ENCODE assay signal across 13 cellular contexts in genomic region chr17:42985225-42985624, GRCh38. TPM values are rescaled to one million over a fixed set of nuclear protein-coding genes. Genes with fewer than 3 reads are reported as not detected.
DNase-seq lines count a peak whose midpoint lies in the region; ATAC-seq, FAIRE-seq and TF ChIP-seq lines count a peak whose summit lies in the region.
"Had no signal": no experiment of that assay in that cellular context is flagged by ENCODE, and none has a peak within 500 bp of the region (broad histone marks: within the 10 kb centered on the region; RNA-seq: fewer than 3 reads in every experiment).

No MANE protein-coding gene starts in this region.

- no peak for FAIRE-seq in small intestine (lab: Jason Lieb, UNC)

- H3K27me3 ChIP-seq in OCI-LY1 (ENCODE audit: insufficient read depth, low read length) (no peaks in the 10 kb centered on the region), small intestine (ENCODE audit: control insufficient read depth in 2 of 2, insufficient read depth in 2 of 2, low read length in 2 of 2) (no peaks in the 10 kb centered on the region)
- H3K27me3 ChIP-seq: hepatocyte had no signal

- no peaks in the 10 kb centered on the region for H3F3A ChIP-seq in OCI-LY1 (ENCODE audit: insufficient read depth, low read length)

- peaks cover 7% of the 10 kb centered on the region; the same call in 1 of the 2 replicates for H3K79me2 ChIP-seq in OCI-LY1 (ENCODE audit: insufficient read depth, low read length)

- H3K27ac ChIP-seq in OCI-LY1 (ENCODE audit: low read depth, low read length, poor library complexity, severe bottlenecking): peak overlapping the region; percentile 77
- no peak overlapping the region for H3K27ac ChIP-seq in small intestine (ENCODE audit: low read depth in 1 of 2, low read length in 1 of 2)
- H3K27ac ChIP-seq: hepatocyte had no signal

- ATAC-seq in GM21619 (IDR thresholded peaks at IDR 0.05; ENCODE audit: unreplicated experiment) (peak; percentile 50), GM18873 (IDR thresholded peaks at IDR 0.05; ENCODE audit: low FRiP score, unreplicated experiment) (no peak)

- H3K4me1 ChIP-seq in OCI-LY1 (ENCODE audit: insufficient read depth, low read length, severe bottlenecking): peaks cover 33% of the 10 kb centered on the region
- peaks cover 0 to 4% of the 10 kb centered on the region in 2 donors for H3K4me1 ChIP-seq in small intestine (ENCODE audit: control insufficient read depth in 2 of 2, insufficient read depth in 1 of 2, low read depth in 1 of 2, low read length in 1 of 2)

- WGBS in small intestine, 3 donors: 14 to 62% methylated on average over 1 of the region's 1 CpG; no CpG with 5 or more reads in 1 of the 3 donors

- no peak overlapping the region; the same call in 1 of the 2 replicates for H3K9ac ChIP-seq in OCI-LY1 (ENCODE audit: low read length)

- H3K9me3 ChIP-seq in OCI-LY1 (ENCODE audit: low read length) (no peaks in the 10 kb centered on the region), small intestine (ENCODE audit: control insufficient read depth, low read depth) (no peaks in the 10 kb centered on the region)

- H3K36me3 ChIP-seq in OCI-LY1 (ENCODE audit: insufficient read depth, low read length) (peaks cover 54% of the 10 kb centered on the region), small intestine (ENCODE audit: control insufficient read depth in 2 of 2, insufficient read depth in 2 of 2, low read length in 2 of 2) (peaks cover 4 to 12% of the 10 kb centered on the region in 2 donors)

- DNase-seq in GDM1 (lab: John Stamatoyannopoulos, UW) (peak; percentile 73), medulla oblongata (ENCODE audit: extremely low spot score) (peak; percentile 72), small intestine (no peak), activated gamma-delta T cell (lab: John Stamatoyannopoulos, UW) (no peak), NCI-H1436 (lab: John Stamatoyannopoulos, UW) (no peak)
- DNase-seq: CD4-positive, alpha-beta memory T cell; NCI-H446; substantia nigra; T-helper 1 cell had no signal

- no peaks in the 10 kb centered on the region for H4K20me1 ChIP-seq in OCI-LY1 (ENCODE audit: insufficient read depth, low read length)

- no peak for TF ChIP-seq CTCF in OCI-LY1 (IDR thresholded peaks at IDR 0.05; ENCODE audit: low read length)

- no peak overlapping the region for H2AFZ ChIP-seq in OCI-LY1 (ENCODE audit: low read length)
- H2AFZ ChIP-seq: hepatocyte had no signal

- H3K4me3 ChIP-seq in OCI-LY1 (ENCODE audit: low read depth, low read length, poor library complexity, severe bottlenecking): peak overlapping the region; percentile 15
- H3K4me3 ChIP-seq in small intestine (ENCODE audit: low read depth in 1 of 2, low read length in 2 of 2): no peak overlapping the region
- H3K4me3 ChIP-seq: hepatocyte had no signal

- H3K4me2 ChIP-seq in OCI-LY1 (ENCODE audit: low read length): peak overlapping the region; percentile 49
- H3K4me2 ChIP-seq: hepatocyte had no signal

- no peaks in the 10 kb centered on the region for H3K9me2 ChIP-seq in OCI-LY1 (ENCODE audit: low read depth, low read length)

RNA-seq across cellular contexts. Expression of gene RUNDC1, which starts 4.9 kb away (rescaled TPM):
- 1 to 10 TPM; 7.2 to 8.8 (median 7.3) TPM for polyA plus RNA-seq in small intestine

RNA-seq across cellular contexts. Expression of gene PTGES3L, which starts 5.3 kb away (rescaled TPM):
- polyA plus RNA-seq in small intestine: 1 to 10 TPM in 1 of 3 donors, under 1 TPM in 2; 0.67 to 2.0 (median 0.81) TPM

RNA-seq across cellular contexts. Expression of gene RPL27, which starts 13.0 kb away (rescaled TPM):
- 1,000 to 10,000 TPM; 1,737 to 4,151 (median 2,764) TPM for polyA plus RNA-seq in small intestine

RNA-seq across cellular contexts. Expression of gene AARSD1, which starts 21.0 kb away (rescaled TPM):
- polyA plus RNA-seq in small intestine: 10 to 100 TPM; 27.3 to 41.7 (median 39.4) TPM

RNA-seq across cellular contexts. Expression of gene IFI35, which starts 21.4 kb away (rescaled TPM):
- polyA plus RNA-seq in small intestine: 10 to 100 TPM; 58.6 to 62.4 (median 60.9) TPM

Comparison
In these comparisons a context has a peak if more than half of its experiments do, and no peak if none do; other contexts are left out.
1. DNase-seq: peak in GDM1 (single experiment) and medulla oblongata (single experiment); none in small intestine (single experiment), activated gamma-delta T cell (single experiment) and NCI-H1436 (single experiment).